Comparison of ENCODE assay signal across 8 cellular contexts in the genomic region with DNA sequence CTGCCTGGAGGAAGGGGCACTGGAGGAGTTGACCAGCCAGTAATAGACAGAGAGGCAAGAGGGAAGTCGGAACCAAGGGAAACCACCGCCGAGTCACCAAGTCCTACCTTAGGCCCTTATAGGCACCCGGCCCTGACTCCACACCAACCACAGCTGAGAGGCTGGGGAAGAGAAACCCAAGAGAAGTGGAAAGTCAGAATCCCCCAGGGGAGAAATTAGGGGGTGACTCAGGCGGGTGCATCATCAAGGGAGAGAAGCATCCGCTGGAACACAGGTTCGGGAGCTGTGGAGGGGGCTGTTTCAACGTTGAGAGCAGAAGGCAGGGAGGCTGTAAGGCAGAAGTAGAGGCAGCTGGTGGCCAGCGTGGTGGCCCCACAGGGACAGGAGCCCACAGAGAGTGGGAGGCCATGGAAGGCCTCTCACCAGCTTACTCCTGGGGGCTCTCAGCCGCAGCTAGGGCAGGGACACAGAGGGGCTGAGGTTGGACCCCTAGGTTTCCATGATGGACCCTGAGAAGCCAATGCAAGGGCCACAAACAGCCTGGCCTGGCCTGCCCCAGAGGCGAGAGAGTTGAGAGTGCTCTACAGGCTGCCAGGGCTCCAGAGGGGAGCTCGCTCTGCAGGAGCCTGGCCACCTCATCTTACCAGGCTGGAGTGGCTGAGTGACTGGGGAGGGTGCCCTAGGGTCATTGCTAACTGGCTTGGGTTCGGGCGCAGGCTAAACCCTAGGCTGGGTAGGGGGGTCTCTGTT. TPM values are rescaled to one million over a fixed set of nuclear protein-coding genes. Genes with fewer than 3 reads are reported as not detected.
DNase-seq lines count a peak whose midpoint lies in the region; ATAC-seq, FAIRE-seq and TF ChIP-seq lines count a peak whose summit lies in the region.

No MANE protein-coding gene starts in this region.

- H3K4me1 ChIP-seq in CD4-positive, alpha-beta memory T cell (ENCODE audit: insufficient read depth, low read length): peaks cover 34% of the 10 kb centered on the region
- H3K4me1 ChIP-seq in GM12878 (ENCODE audit: control insufficient read depth, insufficient read depth, low read length): peaks cover 25% of the 10 kb centered on the region
- H3K4me1 ChIP-seq in naive thymus-derived CD4-positive, alpha-beta T cell (ENCODE audit: control insufficient read depth in 2 of 2, insufficient read depth in 2 of 2, low read length in 2 of 2): peaks cover 19 to 21% of the 10 kb centered on the region in 2 donors

- peak overlapping the region; percentile 91 for H3K4me2 ChIP-seq in GM12878 (ENCODE audit: control insufficient read depth, insufficient read depth)

- H3K36me3 Mint-ChIP-seq in CD4-positive, alpha-beta memory T cell: peaks cover 0 to 2% of the 10 kb centered on the region in 2 donors
- no peaks in the 10 kb centered on the region for H3K36me3 Mint-ChIP-seq in naive thymus-derived CD4-positive, alpha-beta T cell

- H2AFZ ChIP-seq in GM12878 (ENCODE audit: control insufficient read depth, low read depth, low read length): 0 out of 2 replicates have a peak overlapping the region, but pooled peaks have one; percentile 5

- intact Hi-C loops in CD4-positive, alpha-beta memory T cell (cut with micrococcal nuclease): loop anchor here (2.0 kb wide), 1 partner anchor 35 kb away; a partner anchor contains a TSS
- intact Hi-C loops in GM12878 (cut with micrococcal nuclease; ENCODE audit: unreplicated experiment): no loop called here
- intact Hi-C loops in naive thymus-derived CD4-positive, alpha-beta T cell (cut with micrococcal nuclease): loop anchor here (2.0 to 5.0 kb wide), 2 partner anchors 35 to 395 kb away; a partner anchor contains a TSS

- RAD21 ChIA-PET in GM12878 (lab: Charles Lee; ENCODE audit: unreplicated experiment): interaction anchor here (0.5 to 2.4 kb wide), 4 partner anchors 9 to 232 kb away, joined by 3 to 14 read pairs (median 6); no protein-coding TSS in a partner anchor

- no peaks in the 10 kb centered on the region for H3K27me3 ChIP-seq in CD4-positive, alpha-beta memory T cell (ENCODE audit: insufficient read depth, low read length)
- H3K27me3 ChIP-seq in GM12878 (replicated peaks in 1 of 2; ENCODE audit: control insufficient read depth in 2 of 2, insufficient read depth in 2 of 2, low read length in 1 of 2): peaks cover 0 to 2% of the 10 kb centered on the region in 2 experiments; a peak in 1 of 4 replicates
- H3K27me3 ChIP-seq in naive thymus-derived CD4-positive, alpha-beta T cell (ENCODE audit: control insufficient read depth in 2 of 2, insufficient read depth in 2 of 2, low read length in 2 of 2): no peaks in the 10 kb centered on the region

- POLR2A ChIA-PET in CD4-positive, alpha-beta memory T cell (lab: Charles Lee; ENCODE audit: partially characterized antibody): interaction anchor here (1.2 to 5.9 kb wide), 4 partner anchors 9 to 194 kb away, joined by 5 to 31 read pairs (median 6); a partner anchor contains a TSS
- POLR2A ChIA-PET in GM12878 (lab: Charles Lee): interaction anchor here (0.6 to 1.3 kb wide), 3 partner anchors 36 to 431 kb away, joined by 4 to 7 read pairs (median 4); no protein-coding TSS in a partner anchor
- POLR2A ChIA-PET in naive thymus-derived CD4-positive, alpha-beta T cell (lab: Charles Lee): interaction anchor here (0.7 to 2.2 kb wide), 5 partner anchors 9 to 144 kb away, joined by 3 to 8 read pairs (median 3); a partner anchor contains a TSS

- H3K36me3 ChIP-seq in CD4-positive, alpha-beta memory T cell (ENCODE audit: insufficient read depth, low read length): no peaks in the 10 kb centered on the region
- H3K36me3 ChIP-seq in GM12878 (ENCODE audit: control insufficient read depth in 2 of 2, insufficient read depth in 2 of 2, low read length in 1 of 2): peaks cover 0 to 2% of the 10 kb centered on the region in 2 experiments; a peak in 1 of 4 replicates
- peaks cover 0 to 18% (median 0%) of the 10 kb centered on the region in 3 experiments for H3K36me3 ChIP-seq in naive thymus-derived CD4-positive, alpha-beta T cell (ENCODE audit: control insufficient read depth in 2 of 3, insufficient read depth in 3 of 3, low read length in 3 of 3)

- H3K4me3 ChIP-seq in CD4-positive, alpha-beta memory T cell (ENCODE audit: low read length in 2 of 2): no peak overlapping the region
- peak overlapping the region; percentile 84; the same call in 1 of the 2 replicates for H3K4me3 ChIP-seq in GM12878
- no peak overlapping the region for H3K4me3 ChIP-seq in naive thymus-derived CD4-positive, alpha-beta T cell (ENCODE audit: low read length)

- H3K4me3 Mint-ChIP-seq in CD4-positive, alpha-beta memory T cell: peak overlapping the region; percentile 64 to 93 (median 91)
- peak overlapping the region; percentile 59 to 95 (median 90) for H3K4me3 Mint-ChIP-seq in naive thymus-derived CD4-positive, alpha-beta T cell

- no peaks in the 10 kb centered on the region for H3K9me3 ChIP-seq in CD4-positive, alpha-beta memory T cell (ENCODE audit: control insufficient read depth in 1 of 2, low read length in 2 of 2)
- no peaks in the 10 kb centered on the region; the same call in 2 of the 3 replicates for H3K9me3 ChIP-seq in GM12878 (replicated peaks; ENCODE audit: control insufficient read depth, insufficient read depth, low read length)
- H3K9me3 ChIP-seq in naive thymus-derived CD4-positive, alpha-beta T cell (ENCODE audit: control insufficient read depth in 2 of 3, low read length in 3 of 3): no peaks in the 10 kb centered on the region

- 0 out of 4 replicates have a peak, but pooled peaks of 1 of the 2 experiments have one; percentile 32 for TF ChIP-seq EP300 in GM12878 (IDR thresholded peaks at IDR 0.05; ENCODE audit: borderline replicate concordance in 1 of 2, control insufficient read depth in 1 of 2, low read depth in 2 of 2, low read length in 2 of 2)

- peak overlapping the region; percentile 61 to 97 (median 87) for H3K27ac Mint-ChIP-seq in CD4-positive, alpha-beta memory T cell
- H3K27ac Mint-ChIP-seq in naive thymus-derived CD4-positive, alpha-beta T cell: peak overlapping the region in 8 of 9 donors; percentile 21 to 96 (median 80)

- no peaks in the 10 kb centered on the region for H4K20me1 ChIP-seq in GM12878 (ENCODE audit: control insufficient read depth, insufficient read depth)

- BruUV-seq in GM12878 (replicated peaks; lab: Mats Ljungman, UMichigan): no TSS peak

- WGBS in GM12878 (ENCODE audit: insufficient coverage, insufficient replicate concordance, low lambda C conversion rate, missing lambda C conversion rate): 5% methylated on average over 14 of the region's 14 CpGs

- no peak for DNase-seq in CD4-positive, alpha-beta memory T cell
- DNase-seq in GM19238 (ENCODE audit: insufficient read length, low spot score): peak; percentile 79
- peak; percentile 42 for DNase-seq in HT1080 (ENCODE audit: low read depth)
- peak; percentile 67 for DNase-seq in GM12878 (ENCODE audit: low read depth, low spot score)
- no peak for DNase-seq in naive thymus-derived CD4-positive, alpha-beta T cell
- DNase-seq in KBM-7: no peak
- DNase-seq in inferior parietal cortex (ENCODE audit: extremely low spot score): no peak
- no peak for DNase-seq in HuH-7.5 (ENCODE audit: low spot score)

- peaks cover 17 to 58% (median 28%) of the 10 kb centered on the region in 4 donors for H3K4me1 Mint-ChIP-seq in CD4-positive, alpha-beta memory T cell
- H3K4me1 Mint-ChIP-seq in naive thymus-derived CD4-positive, alpha-beta T cell: peaks cover 31 to 39% (median 37%) of the 10 kb centered on the region in 7 donors

- no peak for TF ChIP-seq CTCF in GM12878 (IDR thresholded peaks at IDR 0.05 in 2 of 3, conservative IDR thresholded peaks at IDR 0.05 in 1 of 3; ENCODE audit: control insufficient read depth in 2 of 3, extremely low read depth in 1 of 3, insufficient read depth in 1 of 3, low read depth in 3 of 3, low read length in 3 of 3)

- FAIRE-seq in GM12878 (lab: Jason Lieb, UNC): peak; percentile 81

- TF ChIP-seq POLR2A in GM12878 (IDR thresholded peaks at IDR 0.05; ENCODE audit: low read depth, low read length): no peak

- H3K27me3 Mint-ChIP-seq in CD4-positive, alpha-beta memory T cell: peaks cover 0 to 3% of the 10 kb centered on the region in 2 donors
- peaks cover 0 to 27% (median 3%) of the 10 kb centered on the region in 5 donors for H3K27me3 Mint-ChIP-seq in naive thymus-derived CD4-positive, alpha-beta T cell

- H3K9ac ChIP-seq in GM12878 (ENCODE audit: control insufficient read depth, insufficient read depth, low read length): peak overlapping the region; percentile 69

- TF ChIP-seq RAD21 in GM12878 (IDR thresholded peaks at IDR 0.05; ENCODE audit: insufficient read depth, low read depth, low read length): no peak

- ATAC-seq in GM12878: peak; percentile 90
- peak; percentile 36 for ATAC-seq in naive thymus-derived CD4-positive, alpha-beta T cell

- in situ Hi-C loops in GM12878 (cut with MboI) (no loop called here), KBM-7 (cut with MboI; ENCODE audit: low pct_unique_long_range_greater_than_20kb, low sequenced_read_pairs) (no loop called here)

- SMC1A ChIA-PET in GM12878 (lab: Charles Lee; ENCODE audit: uncharacterized antibody, unreplicated experiment): interaction anchor here (0.8 to 2.6 kb wide), 5 partner anchors 9 to 387 kb away, joined by 3 to 11 read pairs (median 3); no protein-coding TSS in a partner anchor

- H3K79me2 ChIP-seq in GM12878 (ENCODE audit: control insufficient read depth, insufficient read depth, low read length): peaks cover 30% of the 10 kb centered on the region

- CTCF ChIA-PET in CD4-positive, alpha-beta memory T cell (lab: Charles Lee; ENCODE audit: partially characterized antibody): interaction anchor here (1.5 to 2.4 kb wide), 2 partner anchors 9 kb away, joined by 4 to 12 read pairs; no protein-coding TSS in a partner anchor
- CTCF ChIA-PET in GM12878 (lab: Yijun Ruan, JAX): interaction anchor here (1.0 to 5.3 kb wide), 4 partner anchors 9 to 134 kb away, joined by 3 to 39 read pairs (median 5); a partner anchor contains a TSS
- CTCF ChIA-PET in naive thymus-derived CD4-positive, alpha-beta T cell (lab: Charles Lee): no interaction called here

- H3K27ac ChIP-seq in CD4-positive, alpha-beta memory T cell (ENCODE audit: low read depth, low read length): no peak overlapping the region
- peak overlapping the region; percentile 61 for H3K27ac ChIP-seq in GM12878 (ENCODE audit: control insufficient read depth, insufficient read depth)
- H3K27ac ChIP-seq in naive thymus-derived CD4-positive, alpha-beta T cell (ENCODE audit: low read depth, low read length): no peak overlapping the region

- H3K9me3 Mint-ChIP-seq in CD4-positive, alpha-beta memory T cell: no peaks in the 10 kb centered on the region
- peaks cover 0 to 2% (median 0%) of the 10 kb centered on the region in 11 donors for H3K9me3 Mint-ChIP-seq in naive thymus-derived CD4-positive, alpha-beta T cell

RNA-seq across cellular contexts. Expression of a gene that starts 1.4 kb away (rescaled TPM):
- total RNA-seq in CD4-positive, alpha-beta memory T cell: 10 to 100 TPM; 14.0 TPM
- 1 to 10 TPM; 4.6 to 9.3 TPM for polyA plus RNA-seq in CD4-positive, alpha-beta memory T cell
- 29.0 and 34.1 TPM in 2 replicates for total RNA-seq in HT1080 (2014; rRNA removed; shearing (Covaris generic))
- polyA plus RNA-seq in HT1080 (2015; cell fraction: cytosol; rRNA removed): 14.8 and 17.7 TPM in 2 replicates
- 23.7 and 24.2 TPM in 2 replicates for polyA plus RNA-seq in HT1080 (2015; cell fraction: nucleus; rRNA removed)
- 23.5 and 27.2 TPM in 2 replicates for total RNA-seq in GM12878 (2013; cell fraction: nucleolus; rRNA removed)
- total RNA-seq in GM12878 (2014; rRNA removed) (13.5 and 18.2 TPM in 2 replicates), GM12878 (2014; rRNA removed; fragmentation: Illumina TruSeq; extraction: Trizol) (3.7 and 4.7 TPM in 2 replicates), GM12878 (2021) (15.6 and 17.9 TPM in 2 replicates)
- polyA plus RNA-seq in GM12878 (2011; ENCODE audit: low read depth): 2.0 TPM
- polyA plus RNA-seq in GM12878 (2011; rRNA removed) (2.4 and 5.1 TPM in 2 replicates), GM12878 (2014; fragmentation: Illumina TruSeq; extraction: Trizol) (0.46 and 1.4 TPM in 2 replicates), GM12878 (2014; fragmentation: Nextera tagmentation; extraction: Ambion mirVana) (under 1 TPM; 0.11 to 0.38 TPM), GM12878 (2014; rRNA removed) (17.6 and 20.4 TPM in 2 replicates), GM12878 (2016; fragmentation: Nextera tagmentation; extraction: Ambion mirVana) (10 to 100 TPM; 19.8 to 21.9 TPM)
- 9.0 and 16.6 TPM in 2 replicates for polyA plus RNA-seq in GM12878 (2011; cell fraction: cytosol; rRNA removed)
- 49.7 and 52.9 TPM in 2 replicates for polyA plus RNA-seq in GM12878 (2011; cell fraction: nucleus; rRNA removed)
- 5.6 and 7.1 TPM in 2 replicates for polyA plus RNA-seq in GM12878 (2012)
- 3.9 and 9.5 TPM in 2 replicates for polyA minus RNA-seq in GM12878 (2011; rRNA and poly(A)+ RNA removed)
- polyA minus RNA-seq in GM12878 (2011; cell fraction: cytosol; rRNA and poly(A)+ RNA removed): 4.0 and 4.1 TPM in 2 replicates
- 15.0 and 25.7 TPM in 2 replicates for polyA minus RNA-seq in GM12878 (2011; cell fraction: nucleus; rRNA and poly(A)+ RNA removed)
- total RNA-seq in naive thymus-derived CD4-positive, alpha-beta T cell: 10 to 100 TPM in 4 of 5 experiments, 1 to 10 TPM in 1; 9.8 to 15.1 (median 14.1) TPM
- polyA plus RNA-seq in naive thymus-derived CD4-positive, alpha-beta T cell: 10 to 100 TPM in 1 of 2 donors, 1 to 10 TPM in 1; 6.3 to 12.2 TPM

RNA-seq across cellular contexts. Expression of a gene that starts 5.0 kb away (rescaled TPM):
- total RNA-seq in CD4-positive, alpha-beta memory T cell: 1 to 10 TPM; 2.8 to 3.0 TPM
- 1 to 10 TPM; 2.0 to 2.1 TPM for polyA plus RNA-seq in CD4-positive, alpha-beta memory T cell
- total RNA-seq in HT1080 (2014; rRNA removed; shearing (Covaris generic)): 5.9 and 6.9 TPM in 2 replicates
- 13.2 and 22.8 TPM in 2 replicates for polyA plus RNA-seq in HT1080 (2015; cell fraction: cytosol; rRNA removed)
- 7.5 and 9.2 TPM in 2 replicates for polyA plus RNA-seq in HT1080 (2015; cell fraction: nucleus; rRNA removed)
- total RNA-seq in GM12878 (2013; cell fraction: nucleolus; rRNA removed): 5.2 and 8.1 TPM in 2 replicates
- total RNA-seq in GM12878 (2014; rRNA removed): 2.0 and 5.2 TPM in 2 replicates
- 0.37 and 0.40 TPM in 2 replicates for total RNA-seq in GM12878 (2014; rRNA removed; fragmentation: Illumina TruSeq; extraction: Trizol)
- 3.6 and 5.5 TPM in 2 replicates for total RNA-seq in GM12878 (2021)
- polyA plus RNA-seq in GM12878 (2011; ENCODE audit: low read depth): 4.6 TPM
- 4.9 and 6.1 TPM in 2 replicates for polyA plus RNA-seq in GM12878 (2011; rRNA removed)
- 8.2 and 14.3 TPM in 2 replicates for polyA plus RNA-seq in GM12878 (2011; cell fraction: cytosol; rRNA removed)
- polyA plus RNA-seq in GM12878 (2011; cell fraction: nucleus; rRNA removed): 21.1 and 21.6 TPM in 2 replicates
- polyA plus RNA-seq in GM12878 (2012): 8.6 and 8.9 TPM in 2 replicates
- polyA plus RNA-seq in GM12878 (2014; fragmentation: Illumina TruSeq; extraction: Trizol): 0.46 TPM in 1 of 2 replicates, not detected in the other
- polyA plus RNA-seq in GM12878 (2014; fragmentation: Nextera tagmentation; extraction: Ambion mirVana): under 1 TPM; 0.48 to 0.90 TPM
- polyA plus RNA-seq in GM12878 (2014; rRNA removed): 2.8 and 9.0 TPM in 2 replicates
- polyA plus RNA-seq in GM12878 (2016; fragmentation: Nextera tagmentation; extraction: Ambion mirVana): 1 to 10 TPM; 2.6 to 3.3 TPM
- polyA minus RNA-seq in GM12878 (2011; rRNA and poly(A)+ RNA removed): 2.3 and 12.2 TPM in 2 replicates
- polyA minus RNA-seq in GM12878 (2011; cell fraction: cytosol; rRNA and poly(A)+ RNA removed): 5.2 and 7.7 TPM in 2 replicates
- polyA minus RNA-seq in GM12878 (2011; cell fraction: nucleus; rRNA and poly(A)+ RNA removed): 1.7 and 4.3 TPM in 2 replicates
- total RNA-seq in naive thymus-derived CD4-positive, alpha-beta T cell: 10 to 100 TPM in 1 of 5 experiments, 1 to 10 TPM in 4; 1.4 to 19.8 (median 2.5) TPM
- polyA plus RNA-seq in naive thymus-derived CD4-positive, alpha-beta T cell: under 1 TPM in 1 of 2 donors, not detected in 1; 0.40 TPM

RNA-seq across cellular contexts. Expression of a gene that starts 34.9 kb away (rescaled TPM):
- total RNA-seq in CD4-positive, alpha-beta memory T cell: 10 to 100 TPM; 37.0 to 37.1 TPM
- 10 to 100 TPM; 33.1 to 39.5 TPM for polyA plus RNA-seq in CD4-positive, alpha-beta memory T cell
- total RNA-seq in HT1080 (2014; rRNA removed; shearing (Covaris generic)): 19.7 and 23.8 TPM in 2 replicates
- polyA plus RNA-seq in HT1080 (2015; cell fraction: cytosol; rRNA removed): 18.3 and 20.9 TPM in 2 replicates
- polyA plus RNA-seq in HT1080 (2015; cell fraction: nucleus; rRNA removed): 13.4 and 14.0 TPM in 2 replicates
- 22.8 and 25.0 TPM in 2 replicates for total RNA-seq in GM12878 (2013; cell fraction: nucleolus; rRNA removed)
- total RNA-seq in GM12878 (2014; rRNA removed): 17.5 and 18.5 TPM in 2 replicates
- total RNA-seq in GM12878 (2014; rRNA removed; fragmentation: Illumina TruSeq; extraction: Trizol): 22.9 and 23.8 TPM in 2 replicates
- total RNA-seq in GM12878 (2021): 21.4 and 22.7 TPM in 2 replicates
- 12.5 TPM for polyA plus RNA-seq in GM12878 (2011; ENCODE audit: low read depth)
- 10.2 and 14.2 TPM in 2 replicates for polyA plus RNA-seq in GM12878 (2011; rRNA removed)
- polyA plus RNA-seq in GM12878 (2011; cell fraction: cytosol; rRNA removed): 6.2 and 8.1 TPM in 2 replicates
- polyA plus RNA-seq in GM12878 (2011; cell fraction: nucleus; rRNA removed): 7.8 and 10.2 TPM in 2 replicates
- polyA plus RNA-seq in GM12878 (2012): 12.0 and 13.3 TPM in 2 replicates
- polyA plus RNA-seq in GM12878 (2014; fragmentation: Illumina TruSeq; extraction: Trizol): 25.9 and 33.9 TPM in 2 replicates
- polyA plus RNA-seq in GM12878 (2014; fragmentation: Nextera tagmentation; extraction: Ambion mirVana): 10 to 100 TPM in 1 of 2 experiments, 1 to 10 TPM in 1; 9.9 to 10.9 TPM
- 13.1 and 13.5 TPM in 2 replicates for polyA plus RNA-seq in GM12878 (2014; rRNA removed)
- polyA plus RNA-seq in GM12878 (2016; fragmentation: Nextera tagmentation; extraction: Ambion mirVana): 10 to 100 TPM; 25.7 to 30.5 TPM
- polyA minus RNA-seq in GM12878 (2011; rRNA and poly(A)+ RNA removed): 9.0 and 10.8 TPM in 2 replicates
- polyA minus RNA-seq in GM12878 (2011; cell fraction: cytosol; rRNA and poly(A)+ RNA removed): 6.1 and 6.8 TPM in 2 replicates
- polyA minus RNA-seq in GM12878 (2011; cell fraction: nucleus; rRNA and poly(A)+ RNA removed): 4.8 and 8.7 TPM in 2 replicates
- total RNA-seq in naive thymus-derived CD4-positive, alpha-beta T cell: 10 to 100 TPM; 29.9 to 38.9 (median 36.4) TPM
- polyA plus RNA-seq in naive thymus-derived CD4-positive, alpha-beta T cell: 10 to 100 TPM; 46.2 to 51.7 TPM

RNA-seq across cellular contexts. Expression of a gene that starts 35.2 kb away (rescaled TPM):
- 10 to 100 TPM; 26.1 to 29.2 TPM for total RNA-seq in CD4-positive, alpha-beta memory T cell
- polyA plus RNA-seq in CD4-positive, alpha-beta memory T cell: 10 to 100 TPM; 52.9 to 63.9 TPM
- 24.0 and 50.6 TPM in 2 replicates for total RNA-seq in HT1080 (2014; rRNA removed; shearing (Covaris generic))
- 37.7 and 45.1 TPM in 2 replicates for polyA plus RNA-seq in HT1080 (2015; cell fraction: cytosol; rRNA removed)
- polyA plus RNA-seq in HT1080 (2015; cell fraction: nucleus; rRNA removed): 13.8 and 15.8 TPM in 2 replicates
- 21.6 and 28.1 TPM in 2 replicates for total RNA-seq in GM12878 (2013; cell fraction: nucleolus; rRNA removed)
- 23.7 and 37.3 TPM in 2 replicates for total RNA-seq in GM12878 (2014; rRNA removed)
- total RNA-seq in GM12878 (2014; rRNA removed; fragmentation: Illumina TruSeq; extraction: Trizol): 22.7 and 24.2 TPM in 2 replicates
- 29.0 and 34.7 TPM in 2 replicates for total RNA-seq in GM12878 (2021)
- polyA plus RNA-seq in GM12878 (2011; ENCODE audit: low read depth): 11.5 TPM
- polyA plus RNA-seq in GM12878 (2011; rRNA removed): 20.5 and 29.0 TPM in 2 replicates
- polyA plus RNA-seq in GM12878 (2011; cell fraction: cytosol; rRNA removed): 15.1 and 16.3 TPM in 2 replicates
- 7.8 and 9.0 TPM in 2 replicates for polyA plus RNA-seq in GM12878 (2011; cell fraction: nucleus; rRNA removed)
- polyA plus RNA-seq in GM12878 (2012): 34.8 and 40.5 TPM in 2 replicates
- 27.4 and 30.6 TPM in 2 replicates for polyA plus RNA-seq in GM12878 (2014; fragmentation: Illumina TruSeq; extraction: Trizol)
- 10 to 100 TPM in 1 of 2 experiments, 1 to 10 TPM in 1; 6.1 to 11.3 TPM for polyA plus RNA-seq in GM12878 (2014; fragmentation: Nextera tagmentation; extraction: Ambion mirVana)
- 32.8 and 33.7 TPM in 2 replicates for polyA plus RNA-seq in GM12878 (2014; rRNA removed)
- polyA plus RNA-seq in GM12878 (2016; fragmentation: Nextera tagmentation; extraction: Ambion mirVana): 10 to 100 TPM; 67.6 to 69.5 TPM
- polyA minus RNA-seq in GM12878 (2011; rRNA and poly(A)+ RNA removed): 5.6 and 7.1 TPM in 2 replicates
- polyA minus RNA-seq in GM12878 (2011; cell fraction: cytosol; rRNA and poly(A)+ RNA removed): 2.7 and 3.8 TPM in 2 replicates
- 8.0 and 13.8 TPM in 2 replicates for polyA minus RNA-seq in GM12878 (2011; cell fraction: nucleus; rRNA and poly(A)+ RNA removed)
- 10 to 100 TPM; 13.6 to 26.3 (median 24.1) TPM for total RNA-seq in naive thymus-derived CD4-positive, alpha-beta T cell
- polyA plus RNA-seq in naive thymus-derived CD4-positive, alpha-beta T cell: 10 to 100 TPM; 36.7 to 51.3 TPM

Comparison
In these comparisons a context has a peak if more than half of its experiments do, and no peak if none do; other contexts are left out.
1. DNase-seq: peak in GM19238 (single experiment), HT1080 (single experiment) and GM12878 (single experiment); none in CD4-positive, alpha-beta memory T cell (0 of 5), naive thymus-derived CD4-positive, alpha-beta T cell (0 of 9), KBM-7 (single experiment), inferior parietal cortex (single experiment) and HuH-7.5 (single experiment).